34 cellular contexts compared by ENCODE assay signal in genomic region chr2:225353579-225354085, GRCh38. TPM values are rescaled to one million over a fixed set of nuclear protein-coding genes. Genes with fewer than 3 reads are reported as not detected.
"Had no signal": no experiment of that assay in that cellular context is flagged by ENCODE, and none has a peak within 500 bp of the region (broad histone marks: within the 10 kb centered on the region; RNA-seq: fewer than 3 reads in every experiment).

No MANE protein-coding gene starts in this region.

- DNase-seq: activated CD4-positive, alpha-beta T cell treated with anti-CD3 and anti-CD28 coated beads for 1 hour; activated CD4-positive, alpha-beta T cell treated with anti-CD3 and anti-CD28 coated beads, Interleukin-2, amount 50 U/mL, for 1 hour; activated CD8-positive, alpha-beta memory T cell treated with anti-CD3 and anti-CD28 coated beads, Interleukin-2, amount 10 ng/mL, durations not matched to agents 7 days and 5 days; activated CD8-positive, alpha-beta T cell treated with anti-CD3 and anti-CD28 coated beads for 36 hours; activated naive CD4-positive, alpha-beta T cell treated with anti-CD3 and anti-CD28 coated beads for 36 hours; activated naive CD8-positive, alpha-beta T cell treated with anti-CD3 and anti-CD28 coated beads for 36 hours; activated T-cell treated with anti-CD3 and anti-CD28 coated beads, Interleukin-2, amount 50 U/mL, for 72 hours; dorsolateral prefrontal cortex; effector memory CD8-positive, alpha-beta T cell; heart right ventricle; left lung; lower lobe of right lung; mucosa of descending colon; small intestine; stimulated activated CD4-positive, alpha-beta T cell treated with anti-CD3 and anti-CD28 coated beads, Interleukin-1b, Interleukin-23, amount 100 ng/mL, for 48 hours; stimulated activated CD4-positive, alpha-beta T cell treated with anti-CD3 and anti-CD28 coated beads, Interleukin-4, amount 100 ng/mL, for 4 hours; stimulated activated CD8-positive, alpha-beta memory T cell treated with anti-CD3 and anti-CD28 coated beads, Interleukin-4, amount 100 ng/mL, for 48 hours; stimulated activated naive CD8-positive, alpha-beta T cell treated with anti-CD3 and anti-CD28 coated beads, Interleukin-15, amount 100 ng/mL, for 72 hours; substantia nigra; T-helper 2 cell; upper lobe of left lung had no signal

- H3K9me3 Mint-ChIP-seq: activated CD8-positive, alpha-beta T cell treated with anti-CD3 and anti-CD28 coated beads for 36 hours; activated naive CD4-positive, alpha-beta T cell treated with anti-CD3 and anti-CD28 coated beads for 36 hours; activated naive CD8-positive, alpha-beta T cell treated with anti-CD3 and anti-CD28 coated beads for 36 hours; activated T-cell treated with anti-CD3 and anti-CD28 coated beads, Interleukin-2, amount 50 U/mL, for 72 hours; effector memory CD8-positive, alpha-beta T cell; stimulated activated memory B cell treated with anti-CD40 and anti-IgM and Interleukin-4, amounts not matched to agents 10 μg/mL and 1 μg/mL and 100 μg/mL, for 72 hours; stimulated activated naive CD8-positive, alpha-beta T cell treated with anti-CD3 and anti-CD28 coated beads, Interleukin-15, amount 100 ng/mL, for 72 hours; WTC11 had no signal

- H3K9me3 ChIP-seq: adrenal gland, ascending aorta, heart right ventricle, left lung, lower lobe of right lung, mucosa of descending colon, neutrophil, prostate gland, upper lobe of left lung had no signal

- H3K4me1 Mint-ChIP-seq: activated CD8-positive, alpha-beta memory T cell treated with anti-CD3 and anti-CD28 coated beads, Interleukin-2, amount 10 ng/mL, durations not matched to agents 7 days and 5 days; stimulated activated memory B cell treated with anti-CD40 and anti-IgM and Interleukin-4, amounts not matched to agents 10 μg/mL and 1 μg/mL and 100 μg/mL, for 72 hours; stimulated activated naive CD8-positive, alpha-beta T cell treated with anti-CD3 and anti-CD28 coated beads, Interleukin-15, amount 100 ng/mL, for 72 hours had no signal

- H3K4me3 ChIP-seq: adrenal gland, ascending aorta, coronary artery, dorsolateral prefrontal cortex, heart right ventricle, left lung, lower lobe of right lung, mucosa of descending colon, prostate gland, upper lobe of left lung had no signal

- H3K36me3 ChIP-seq: adrenal gland, ascending aorta, brain microvascular endothelial cell, heart right ventricle, left lung, lower lobe of right lung, neutrophil, prostate gland, upper lobe of left lung had no signal

- H3K27me3 ChIP-seq: adrenal gland, ascending aorta, brain microvascular endothelial cell, left lung, neutrophil, upper lobe of left lung had no signal

- ATAC-seq: activated CD8-positive, alpha-beta memory T cell treated with anti-CD3 and anti-CD28 coated beads, Interleukin-2, amount 10 ng/mL, durations not matched to agents 7 days and 5 days; activated CD8-positive, alpha-beta T cell treated with anti-CD3 and anti-CD28 coated beads for 36 hours; activated T-cell treated with anti-CD3 and anti-CD28 coated beads, Interleukin-2, amount 50 U/mL, for 72 hours; effector memory CD8-positive, alpha-beta T cell; esophagus mucosa; heart right ventricle; left lung; lower lobe of right lung; mucosa of descending colon; natural killer cell treated with Interleukin-12 subunit alpha and Interleukin-12 subunit beta and Interleukin-15 and Interleukin-18, amount 100 ng/mL, for 72 hours; sciatic nerve; stimulated activated memory B cell treated with anti-CD40 and anti-IgM and Interleukin-4, amounts not matched to agents 10 μg/mL and 1 μg/mL and 100 μg/mL, for 72 hours; WTC11 had no signal

- H3K27ac ChIP-seq: adrenal gland, ascending aorta, brain microvascular endothelial cell, coronary artery, dorsolateral prefrontal cortex, heart right ventricle, left lung, lower lobe of right lung, neutrophil, prostate gland, upper lobe of left lung had no signal

- H3K36me3 Mint-ChIP-seq: activated CD8-positive, alpha-beta memory T cell treated with anti-CD3 and anti-CD28 coated beads, Interleukin-2, amount 10 ng/mL, durations not matched to agents 7 days and 5 days; activated naive CD8-positive, alpha-beta T cell treated with anti-CD3 and anti-CD28 coated beads for 36 hours; natural killer cell treated with Interleukin-12 subunit alpha and Interleukin-12 subunit beta and Interleukin-15 and Interleukin-18, amount 100 ng/mL, for 72 hours; stimulated activated memory B cell treated with anti-CD40 and anti-IgM and Interleukin-4, amounts not matched to agents 10 μg/mL and 1 μg/mL and 100 μg/mL, for 72 hours; WTC11 had no signal

- H3K4me3 Mint-ChIP-seq: activated CD8-positive, alpha-beta memory T cell treated with anti-CD3 and anti-CD28 coated beads, Interleukin-2, amount 10 ng/mL, durations not matched to agents 7 days and 5 days; activated CD8-positive, alpha-beta T cell treated with anti-CD3 and anti-CD28 coated beads for 36 hours; activated naive CD4-positive, alpha-beta T cell treated with anti-CD3 and anti-CD28 coated beads for 36 hours; activated naive CD8-positive, alpha-beta T cell treated with anti-CD3 and anti-CD28 coated beads for 36 hours; activated T-cell treated with anti-CD3 and anti-CD28 coated beads, Interleukin-2, amount 50 U/mL, for 72 hours; effector memory CD8-positive, alpha-beta T cell; natural killer cell treated with Interleukin-12 subunit alpha and Interleukin-12 subunit beta and Interleukin-15 and Interleukin-18, amount 100 ng/mL, for 72 hours; stimulated activated memory B cell treated with anti-CD40 and anti-IgM and Interleukin-4, amounts not matched to agents 10 μg/mL and 1 μg/mL and 100 μg/mL, for 72 hours; stimulated activated naive CD8-positive, alpha-beta T cell treated with anti-CD3 and anti-CD28 coated beads, Interleukin-15, amount 100 ng/mL, for 72 hours; WTC11 had no signal

- H3K4me1 ChIP-seq: adrenal gland, ascending aorta, heart right ventricle, left lung, lower lobe of right lung, prostate gland, upper lobe of left lung had no signal

RNA-seq across cellular contexts. Expression of gene NYAP2, which starts 45.9 kb away (rescaled TPM):
- total RNA-seq: activated CD8-positive, alpha-beta memory T cell treated with anti-CD3 and anti-CD28 coated beads, Interleukin-2, amount 10 ng/mL, durations not matched to agents 7 days and 5 days; activated CD8-positive, alpha-beta T cell treated with anti-CD3 and anti-CD28 coated beads for 36 hours; activated naive CD4-positive, alpha-beta T cell treated with anti-CD3 and anti-CD28 coated beads for 36 hours; ascending aorta; glomerular endothelial cell; natural killer cell treated with Interleukin-12 subunit alpha and Interleukin-12 subunit beta and Interleukin-15 and Interleukin-18, amount 100 ng/mL, for 72 hours; osteocyte; WTC11 had no signal
- polyA plus RNA-seq: heart right ventricle had no signal
